Comparison of ENCODE assay signal across 25 cellular contexts in the genomic region with DNA sequence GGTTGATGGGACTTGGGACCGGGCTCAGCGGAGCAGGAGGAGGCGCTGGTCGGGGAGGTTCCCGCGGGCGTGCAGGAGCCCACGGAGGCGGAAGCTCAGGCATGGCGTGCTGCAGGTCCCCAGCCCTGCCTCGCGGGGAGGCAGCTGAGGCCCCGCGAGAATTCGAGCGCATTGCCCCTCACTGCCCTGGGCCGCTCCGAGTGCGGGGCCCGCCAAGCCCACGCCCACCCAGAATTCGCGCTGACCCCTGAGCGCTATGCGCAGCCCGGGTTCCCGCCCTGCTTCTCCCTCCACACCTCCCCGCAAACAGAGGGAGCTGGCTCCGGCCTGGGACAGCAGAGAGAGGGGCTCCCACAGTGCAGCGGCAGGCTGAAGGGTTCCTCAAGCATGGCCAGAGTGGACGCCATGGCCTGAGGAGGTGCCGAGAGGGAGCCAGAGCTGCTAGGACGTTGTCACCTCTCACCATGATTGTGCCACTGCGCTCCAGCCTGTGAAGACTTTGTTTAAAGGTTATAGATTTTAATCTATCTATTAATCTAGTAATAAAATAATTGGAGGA.
"Had no signal": no experiment of that assay in that cellular context is flagged by ENCODE, and none has a peak within 500 bp of the region (broad histone marks: within the 10 kb centered on the region; RNA-seq: fewer than 3 reads in every experiment).

No MANE protein-coding gene starts in this region.

- ATAC-seq: mucosa of descending colon; naive thymus-derived CD4-positive, alpha-beta T cell; natural killer cell treated with Interleukin-12 subunit alpha and Interleukin-12 subunit beta and Interleukin-15 and Interleukin-18, amount 100 ng/mL, for 72 hours; pancreas; right lobe of liver; stimulated activated naive CD8-positive, alpha-beta T cell treated with anti-CD3 and anti-CD28 coated beads, Interleukin-15, amount 100 ng/mL, for 72 hours had no signal

- H3K36me3 ChIP-seq: left ventricle myocardium inferior, pancreas, prostate gland, right lobe of liver, thyroid gland, transverse colon, upper lobe of left lung had no signal

- H3K27ac ChIP-seq: left ventricle myocardium inferior, pancreas, prostate gland, right lobe of liver, thyroid gland, transverse colon, upper lobe of left lung had no signal

- H3K4me1 Mint-ChIP-seq: memory B cell; naive thymus-derived CD4-positive, alpha-beta T cell; stimulated activated naive CD8-positive, alpha-beta T cell treated with anti-CD3 and anti-CD28 coated beads, Interleukin-15, amount 100 ng/mL, for 72 hours had no signal

- H3K4me3 Mint-ChIP-seq: memory B cell; naive thymus-derived CD4-positive, alpha-beta T cell; natural killer cell treated with Interleukin-12 subunit alpha and Interleukin-12 subunit beta and Interleukin-15 and Interleukin-18, amount 100 ng/mL, for 72 hours; stimulated activated naive CD8-positive, alpha-beta T cell treated with anti-CD3 and anti-CD28 coated beads, Interleukin-15, amount 100 ng/mL, for 72 hours had no signal

- H3K27me3 ChIP-seq: pancreas, right lobe of liver, thyroid gland, transverse colon, upper lobe of left lung had no signal

- H3K27me3 Mint-ChIP-seq: memory B cell; naive thymus-derived CD4-positive, alpha-beta T cell; natural killer cell treated with Interleukin-12 subunit alpha and Interleukin-12 subunit beta and Interleukin-15 and Interleukin-18, amount 100 ng/mL, for 72 hours; stimulated activated naive CD8-positive, alpha-beta T cell treated with anti-CD3 and anti-CD28 coated beads, Interleukin-15, amount 100 ng/mL, for 72 hours had no signal

- H3K4me3 ChIP-seq: left ventricle myocardium inferior, mucosa of descending colon, pancreas, prostate gland, right lobe of liver, smooth muscle cell, thyroid gland, transverse colon, upper lobe of left lung had no signal

- H3K4me1 ChIP-seq: left ventricle myocardium inferior, pancreas, prostate gland, right lobe of liver, transverse colon, upper lobe of left lung had no signal

- FAIRE-seq: pancreas, urothelium cell line had no signal

- DNase-seq: head of caudate nucleus; hippocampal formation; left ventricle myocardium inferior; midbrain; mucosa of descending colon; naive thymus-derived CD4-positive, alpha-beta T cell; nucleus accumbens; retina; stimulated activated CD4-positive, alpha-beta T cell treated with anti-CD3 and anti-CD28 coated beads, Interleukin-12 subunit alpha, Interleukin-12 subunit beta, amount 100 ng/mL, for 4 hours; stimulated activated CD4-positive, alpha-beta T cell treated with anti-CD3 and anti-CD28 coated beads, Interleukin-15, amount 100 ng/mL, for 24 hours; stimulated activated CD4-positive, alpha-beta T cell treated with anti-CD3 and anti-CD28 coated beads, Interleukin-2, amount 100 ng/mL, for 24 hours; stimulated activated CD4-positive, alpha-beta T cell treated with anti-CD3 and anti-CD28 coated beads, Interleukin-4, amount 100 ng/mL, for 1 hour; stimulated activated naive CD4-positive, alpha-beta T cell; stimulated activated naive CD8-positive, alpha-beta T cell treated with anti-CD3 and anti-CD28 coated beads, Interleukin-15, amount 100 ng/mL, for 72 hours; substantia nigra; thyroid gland; transverse colon had no signal

- H3K36me3 Mint-ChIP-seq: memory B cell; naive thymus-derived CD4-positive, alpha-beta T cell; natural killer cell treated with Interleukin-12 subunit alpha and Interleukin-12 subunit beta and Interleukin-15 and Interleukin-18, amount 100 ng/mL, for 72 hours had no signal

- H3K9me3 ChIP-seq: pancreas, prostate gland, right lobe of liver, thyroid gland had no signal

- H3K27ac Mint-ChIP-seq: memory B cell; naive thymus-derived CD4-positive, alpha-beta T cell; natural killer cell treated with Interleukin-12 subunit alpha and Interleukin-12 subunit beta and Interleukin-15 and Interleukin-18, amount 100 ng/mL, for 72 hours; stimulated activated naive CD8-positive, alpha-beta T cell treated with anti-CD3 and anti-CD28 coated beads, Interleukin-15, amount 100 ng/mL, for 72 hours had no signal
